Comparison of ENCODE assay signal across 8 cellular contexts in genomic region chr19:5627395-5627904, GRCh38. TPM values are rescaled to one million over a fixed set of nuclear protein-coding genes. Genes with fewer than 3 reads are reported as not detected.
DNase-seq lines count a peak whose midpoint lies in the region; ATAC-seq, FAIRE-seq and TF ChIP-seq lines count a peak whose summit lies in the region.

No MANE protein-coding gene starts in this region.

- H3K9me3 Mint-ChIP-seq in activated T-cell treated with anti-CD3 and anti-CD28 coated beads, Interleukin-2, amount 50 U/mL, for 4 hours: no peaks in the 10 kb centered on the region
- no peaks in the 10 kb centered on the region for H3K9me3 Mint-ChIP-seq in immature natural killer cell

- no peak overlapping the region for H3K9ac ChIP-seq in Karpas-422 (ENCODE audit: low read length)
- H3K9ac ChIP-seq in PC-3 (ENCODE audit: low read length): no peak overlapping the region

- peaks cover 48% of the 10 kb centered on the region for H3K36me3 Mint-ChIP-seq in activated T-cell treated with anti-CD3 and anti-CD28 coated beads, Interleukin-2, amount 50 U/mL, for 4 hours (ENCODE audit: insufficient read depth)
- H3K36me3 Mint-ChIP-seq in immature natural killer cell: peaks cover 0 to 29% (median 12%) of the 10 kb centered on the region in 3 donors

- H3K36me3 ChIP-seq in Karpas-422 (ENCODE audit: insufficient read depth, low read length) (peaks cover 59% of the 10 kb centered on the region), PC-3 (ENCODE audit: low read depth, low read length) (peaks cover 66% of the 10 kb centered on the region)

- intact Hi-C loops in PC-3 (cut with micrococcal nuclease): no loop called here

- H3K27me3 Mint-ChIP-seq in activated T-cell treated with anti-CD3 and anti-CD28 coated beads, Interleukin-2, amount 50 U/mL, for 4 hours (ENCODE audit: low read depth): no peaks in the 10 kb centered on the region
- peaks cover 11 to 20% (median 13%) of the 10 kb centered on the region in 3 donors for H3K27me3 Mint-ChIP-seq in immature natural killer cell (ENCODE audit: low read depth in 3 of 3)

- no peak overlapping the region for H3K4me3 Mint-ChIP-seq in activated T-cell treated with anti-CD3 and anti-CD28 coated beads, Interleukin-2, amount 50 U/mL, for 4 hours
- H3K4me3 Mint-ChIP-seq in immature natural killer cell: peak overlapping the region in 3 of 5 donors; percentile 3 to 21 (median 6)

- H3K4me1 ChIP-seq in Karpas-422 (ENCODE audit: low read length) (peaks cover 44% of the 10 kb centered on the region), PC-3 (ENCODE audit: insufficient read depth, low read length) (peaks cover 18% of the 10 kb centered on the region)

- POLR2A ChIA-PET in PC-3 (lab: Charles Lee; ENCODE audit: unreplicated experiment): interaction anchor here (0.7 kb wide), 1 partner anchor 59 kb away, joined by 14 read pairs; no protein-coding TSS in a partner anchor

- TF ChIP-seq CTCF in AG10803 (conservative IDR thresholded peaks at IDR 0.05; ENCODE audit: low read length) (no peak), PC-3 (conservative IDR thresholded peaks at IDR 0.05; ENCODE audit: low read depth, low read length) (no peak)

- H4K20me1 ChIP-seq in Karpas-422 (ENCODE audit: insufficient read depth, low read depth, low read length) (peaks cover 82% of the 10 kb centered on the region), PC-3 (ENCODE audit: low read length) (peaks cover 71% of the 10 kb centered on the region)

- H3K4me1 Mint-ChIP-seq in activated T-cell treated with anti-CD3 and anti-CD28 coated beads, Interleukin-2, amount 50 U/mL, for 4 hours (ENCODE audit: low read depth): peaks cover 74% of the 10 kb centered on the region
- H3K4me1 Mint-ChIP-seq in immature natural killer cell: peaks cover 73 to 89% of the 10 kb centered on the region in 2 donors

- no peak for TF ChIP-seq POLR2A in H54 (IDR thresholded peaks at IDR 0.05; ENCODE audit: low read depth, low read length)

- H3K4me3 ChIP-seq in AG10803 (ENCODE audit: low read length) (no peak overlapping the region), Karpas-422 (ENCODE audit: low read length) (no peak overlapping the region), PC-3 (ENCODE audit: low read length) (no peak overlapping the region)

- H3F3A ChIP-seq in PC-3 (ENCODE audit: low read length, unreplicated experiment): no peaks in the 10 kb centered on the region

- H3K9me2 ChIP-seq in Karpas-422 (replicated peaks; ENCODE audit: insufficient read depth, low read length) (no peaks in the 10 kb centered on the region), PC-3 (replicated peaks; ENCODE audit: low read length) (no peaks in the 10 kb centered on the region)

- no peak for ATAC-seq in activated T-cell treated with anti-CD3 and anti-CD28 coated beads, Interleukin-2, amount 50 U/mL, for 4 hours
- ATAC-seq in PC-3: no peak

- CTCF ChIA-PET in PC-3 (lab: Charles Lee): no interaction called here

- DNase-seq in AG10803 (ENCODE audit: low read depth) (peak; percentile 43), Karpas-422 (peak; percentile 88), immature natural killer cell (no peak), H54 (ENCODE audit: insufficient read length, low spot score) (no peak), PC-3 (no peak), NCI-H2029 (lab: John Stamatoyannopoulos, UW) (no peak)
- peak; percentile 35 for DNase-seq in activated T-cell treated with anti-CD3 and anti-CD28 coated beads, Interleukin-2, amount 50 U/mL, for 4 hours
- DNase-seq in stimulated activated CD8-positive, alpha-beta memory T cell treated with anti-CD3 and anti-CD28 coated beads, Interleukin-4, amount 100 ng/mL, for 48 hours: peak; percentile 67

- H3K27ac Mint-ChIP-seq in immature natural killer cell: peak overlapping the region in 5 of 6 donors; percentile 8 to 75 (median 39)

- H3K4me2 ChIP-seq in Karpas-422 (ENCODE audit: low read depth, low read length, poor library complexity, severe bottlenecking) (peak overlapping the region; percentile 6), PC-3 (ENCODE audit: low read length) (no peak overlapping the region)

- H3K27ac ChIP-seq in Karpas-422 (ENCODE audit: low read length): no peak overlapping the region
- H3K27ac ChIP-seq in PC-3 (ENCODE audit: low read length): no peak overlapping the region

- H2AFZ ChIP-seq in Karpas-422 (ENCODE audit: low read length) (no peak overlapping the region), PC-3 (ENCODE audit: low read length) (no peak overlapping the region)

- no peak for FAIRE-seq in H54 (lab: Jason Lieb, UNC)

- H3K79me2 ChIP-seq in Karpas-422 (ENCODE audit: low read length) (peaks cover 96% of the 10 kb centered on the region), PC-3 (ENCODE audit: low read length) (peaks cover 97% of the 10 kb centered on the region)

- H3K27me3 ChIP-seq in Karpas-422 (ENCODE audit: low read length) (no peaks in the 10 kb centered on the region), PC-3 (ENCODE audit: low read length) (no peaks in the 10 kb centered on the region)

- H3K9me3 ChIP-seq in Karpas-422 (ENCODE audit: low read length): no peaks in the 10 kb centered on the region
- H3K9me3 ChIP-seq in PC-3 (ENCODE audit: low read length): no peaks in the 10 kb centered on the region

- BruUV-seq in PC-3 (replicated peaks; lab: Mats Ljungman, UMichigan): no TSS peak

RNA-seq across cellular contexts. Expression of gene SAFB, which starts 4.6 kb away (rescaled TPM):
- 53.0 and 92.9 TPM in 2 replicates for total RNA-seq in Karpas-422 (2014; rRNA removed; shearing (Covaris generic); ENCODE audit: low replicate concordance)
- total RNA-seq in activated T-cell treated with anti-CD3 and anti-CD28 coated beads, Interleukin-2, amount 50 U/mL, for 4 hours: 100 to 1,000 TPM; 169 to 191 (median 186) TPM
- 100 to 1,000 TPM in 1 of 3 donors, 10 to 100 TPM in 1, 1 to 10 TPM in 1; 6.4 to 103 (median 29.6) TPM for polyA plus RNA-seq in immature natural killer cell
- total RNA-seq in PC-3 (2014; rRNA removed): 94.9 and 164 TPM in 2 replicates

RNA-seq across cellular contexts. Expression of gene SAFB2, which starts 4.9 kb away (rescaled TPM):
- total RNA-seq in Karpas-422 (2014; rRNA removed; shearing (Covaris generic); ENCODE audit: low replicate concordance): 40.3 and 52.7 TPM in 2 replicates
- total RNA-seq in activated T-cell treated with anti-CD3 and anti-CD28 coated beads, Interleukin-2, amount 50 U/mL, for 4 hours: 100 to 1,000 TPM; 113 to 117 (median 113) TPM
- polyA plus RNA-seq in immature natural killer cell: 10 to 100 TPM; 12.8 to 43.4 (median 19.6) TPM
- 77.5 and 101 TPM in 2 replicates for total RNA-seq in PC-3 (2014; rRNA removed)

RNA-seq across cellular contexts. Expression of gene MICOS13, which starts 52.9 kb away (rescaled TPM):
- 63.4 and 118 TPM in 2 replicates for total RNA-seq in Karpas-422 (2014; rRNA removed; shearing (Covaris generic); ENCODE audit: low replicate concordance)
- 100 to 1,000 TPM in 2 of 3 donors, 10 to 100 TPM in 1; 90.0 to 107 (median 103) TPM for total RNA-seq in activated T-cell treated with anti-CD3 and anti-CD28 coated beads, Interleukin-2, amount 50 U/mL, for 4 hours
- 100 to 1,000 TPM in 1 of 3 donors, 10 to 100 TPM in 2; 85.1 to 134 (median 98.2) TPM for polyA plus RNA-seq in immature natural killer cell
- total RNA-seq in PC-3 (2014; rRNA removed): 331 and 456 TPM in 2 replicates

RNA-seq across cellular contexts. Expression of gene HSD11B1L, which starts 53.4 kb away (rescaled TPM):
- total RNA-seq in Karpas-422 (2014; rRNA removed; shearing (Covaris generic); ENCODE audit: low replicate concordance): 6.9 and 9.0 TPM in 2 replicates
- total RNA-seq in activated T-cell treated with anti-CD3 and anti-CD28 coated beads, Interleukin-2, amount 50 U/mL, for 4 hours: 1 to 10 TPM; 2.6 to 2.7 (median 2.7) TPM
- polyA plus RNA-seq in immature natural killer cell: 1 to 10 TPM; 2.0 to 3.1 (median 2.5) TPM
- 8.6 and 10.9 TPM in 2 replicates for total RNA-seq in PC-3 (2014; rRNA removed)

RNA-seq across cellular contexts. Expression of gene TINCR, which starts 59.7 kb away (rescaled TPM):
- total RNA-seq in Karpas-422 (2014; rRNA removed; shearing (Covaris generic); ENCODE audit: low replicate concordance): 0.04 TPM in 1 of 2 replicates, not detected in the other
- 1 to 10 TPM in 1 of 3 donors, under 1 TPM in 2; 0.63 to 1.4 (median 0.81) TPM for total RNA-seq in activated T-cell treated with anti-CD3 and anti-CD28 coated beads, Interleukin-2, amount 50 U/mL, for 4 hours
- polyA plus RNA-seq in immature natural killer cell: under 1 TPM in 1 of 3 donors, not detected in 2; 0.06 TPM
- total RNA-seq in PC-3 (2014; rRNA removed): 0.58 and 0.69 TPM in 2 replicates

Comparison
In these comparisons a context has a peak if more than half of its experiments do, and no peak if none do; other contexts are left out.
1. DNase-seq: peak in AG10803 (single experiment), Karpas-422 (single experiment), activated T-cell treated with anti-CD3 and anti-CD28 coated beads, Interleukin-2, amount 50 U/mL, for 4 hours (single experiment) and stimulated activated CD8-positive, alpha-beta memory T cell treated with anti-CD3 and anti-CD28 coated beads, Interleukin-4, amount 100 ng/mL, for 48 hours (single experiment); none in immature natural killer cell (0 of 3), H54 (single experiment), PC-3 (single experiment) and NCI-H2029 (single experiment).